Comparison of ENCODE assay signal across 8 cellular contexts in genomic region chr18:12883684-12884520, GRCh38.
DNase-seq lines count a peak whose midpoint lies in the region; ATAC-seq and TF ChIP-seq lines count a peak whose summit lies in the region.

TSS of gene PTPN2 (minus strand) at chr18:12884237. CDS start at chr18:12884141, 96 bp downstream.

- no peaks in the 10 kb centered on the region for H3K36me3 ChIP-seq in BLaER1

- peaks cover 1% of the 10 kb centered on the region; the same call in 1 of the 2 replicates for H3K9me3 ChIP-seq in BLaER1

- peak; percentile 64 for DNase-seq in NCI-H524 treated with DMSO at 0.1 percent for 48 hours (lab: John Stamatoyannopoulos, UW)
- DNase-seq in activated CD4-positive, alpha-beta T cell treated with anti-CD3 and anti-CD28 coated beads for 4 hours, result peak; percentile 87 to 90
- DNase-seq in choroid plexus epithelial cell (ENCODE audit: low read depth), result peak; percentile 97
- peak; percentile 67 to 84 (median 76) for DNase-seq in stimulated activated CD4-positive, alpha-beta T cell treated with anti-CD3 and anti-CD28 coated beads, Interleukin-1b, Interleukin-23, amount 100 ng/mL, for 24 hours (ENCODE audit: low read depth in 4 of 4, low spot score in 1 of 4)

- ATAC-seq in GM19324 (IDR thresholded peaks at IDR 0.05; ENCODE audit: low FRiP score, unreplicated experiment) (peak; percentile 84), HG03460 (IDR thresholded peaks at IDR 0.05; ENCODE audit: unreplicated experiment) (peak; percentile 60)

- H3K4me1 ChIP-seq in BLaER1, result peaks cover 59% of the 10 kb centered on the region

- TF ChIP-seq CTCF in choroid plexus epithelial cell (conservative IDR thresholded peaks at IDR 0.05; ENCODE audit: low read depth, low read length), result no peak

- no peaks in the 10 kb centered on the region for H3K27me3 ChIP-seq in BLaER1
- no peaks in the 10 kb centered on the region for H3K27me3 ChIP-seq in layer of hippocampus (ENCODE audit: control insufficient read depth, insufficient read depth, low read length)

- H3K27ac ChIP-seq in BLaER1 (peak within 1 kb of the TSS; percentile 97), layer of hippocampus (ENCODE audit: low read depth, low read length) (peak within 1 kb of the TSS; percentile 100)

- peaks cover 44% of the 10 kb centered on the region for H4K20me1 ChIP-seq in BLaER1

- peak within 1 kb of the TSS; percentile 97 for H3K4me3 ChIP-seq in BLaER1
- peak within 1 kb of the TSS; percentile 89 for H3K4me3 ChIP-seq in choroid plexus epithelial cell (ENCODE audit: low read depth, low read length)

- H3K4me2 ChIP-seq in BLaER1, result peak within 1 kb of the TSS; percentile 94

- peak within 1 kb of the TSS; percentile 97 for H3K9ac ChIP-seq in BLaER1

Comparison
In these comparisons a context has a peak if more than half of its experiments do, and no peak if none do; other contexts are left out.
1. Peak in every context shown above with its lines: DNase-seq, ATAC-seq, H3K4me3 ChIP-seq and H3K27ac ChIP-seq.